Comparison of ENCODE assay signal across 1 cellular context in the genomic region with DNA sequence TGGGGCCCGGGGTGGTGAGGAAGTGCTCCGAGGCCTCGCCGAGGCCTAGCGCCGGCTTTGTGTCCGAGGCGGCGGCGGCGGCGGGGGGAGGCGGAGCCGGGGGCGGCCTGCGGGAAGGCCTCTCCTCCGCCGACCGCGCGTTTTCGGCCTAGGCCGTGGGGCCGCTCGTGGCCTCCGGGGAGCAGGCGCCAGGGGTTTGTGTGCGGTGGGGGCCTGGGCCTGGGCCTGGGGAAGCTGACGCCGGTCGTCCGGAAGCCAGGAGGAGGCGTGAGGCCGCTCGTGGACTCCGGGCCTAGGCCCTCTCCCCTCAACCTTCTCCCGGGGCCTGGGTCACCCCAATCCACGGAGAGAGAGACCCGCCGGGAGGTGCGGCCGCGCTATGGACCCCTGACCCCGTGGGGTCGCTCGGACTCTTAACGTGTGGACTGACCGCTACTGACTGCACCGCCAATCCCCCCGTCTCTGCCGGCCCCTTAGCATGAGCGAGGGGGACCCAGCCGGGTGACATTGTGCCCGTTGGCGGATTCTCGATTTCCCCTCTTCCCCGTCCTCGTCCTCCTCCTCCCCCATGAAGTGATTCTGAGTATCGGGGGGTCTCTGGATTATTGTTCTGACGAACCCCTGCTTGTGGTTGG.
A peak's percentile ranks its signal among the peaks of the same experiment; 100 is the strongest.
TF ChIP-seq lines count a peak whose summit lies in the region.

No MANE protein-coding gene starts in this region.

TF ChIP-seq in IMR-90, 13 proteins besides CTCF, POLR2A, EP300 and RAD21 (continued from another document):
- TF ChIP-seq USF2 (IDR thresholded peaks at IDR 0.05; ENCODE audit: low read depth, low read length) (no peak), MXI1 (IDR thresholded peaks at IDR 0.05; ENCODE audit: borderline replicate concordance, low read depth, low read length) (peak; percentile 44; the same call in 1 of the 2 replicates), FOS (IDR thresholded peaks at IDR 0.05; ENCODE audit: low read depth, low read length) (no peak), RFX5 (IDR thresholded peaks at IDR 0.05; ENCODE audit: low read depth, low read length) (no peak), SMC3 (IDR thresholded peaks at IDR 0.05; ENCODE audit: low read depth, low read length) (no peak)
